ENCODE assay signal across 6 cellular contexts in the genomic region with DNA sequence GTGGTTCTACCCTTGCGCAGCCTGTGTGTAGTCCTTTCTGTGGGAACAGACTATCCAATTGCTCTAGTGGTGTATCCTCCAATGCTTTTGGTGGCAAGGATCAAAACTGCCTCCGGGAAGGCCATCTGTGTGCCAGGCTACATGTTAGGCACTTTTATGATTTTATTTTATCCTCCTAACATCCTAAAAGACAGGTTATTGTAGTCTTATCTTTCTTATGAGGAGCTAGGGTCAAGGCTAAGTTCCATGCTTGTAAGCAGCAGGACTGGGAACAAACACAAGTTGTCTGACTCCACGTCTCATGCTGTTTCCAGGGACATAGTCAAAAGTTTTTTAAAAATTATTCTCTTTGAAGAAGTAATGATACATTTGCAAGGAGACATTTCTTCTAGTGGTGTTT.
"Had no signal": no experiment of that assay in that cellular context is flagged by ENCODE, and none has a peak within 500 bp of the region (broad histone marks: within the 10 kb centered on the region; RNA-seq: fewer than 3 reads in every experiment).

No MANE protein-coding gene starts in this region.

- FAIRE-seq: HepG2, HTR-8/SVneo, K562 had no signal

- H3K27ac ChIP-seq: HL-60 had no signal

- DNase-seq: IMR-90, KBM-7 had no signal

- H3K4me3 ChIP-seq: K562 had no signal

- ATAC-seq: HepG2, K562 had no signal
